18 cellular contexts compared by ENCODE assay signal in the genomic region with DNA sequence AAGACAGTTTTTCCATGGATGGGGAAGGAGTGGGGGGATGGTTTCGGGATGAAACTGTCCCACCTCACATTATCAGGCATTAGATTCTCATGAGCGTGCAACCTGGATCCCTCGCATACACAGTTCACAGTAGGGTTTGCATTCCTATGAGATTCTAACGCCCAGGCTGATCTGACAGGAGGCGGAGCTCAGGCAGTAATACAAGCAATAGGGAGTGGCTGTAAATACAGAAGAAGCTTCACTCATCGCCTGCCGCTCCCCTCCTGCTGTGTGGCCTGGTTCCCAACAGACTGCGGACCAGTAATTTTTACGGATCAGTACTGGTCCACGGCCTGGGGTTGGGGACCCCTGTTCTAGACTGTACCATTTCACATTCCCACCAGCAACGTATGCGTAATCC.
"Had no signal": no experiment of that assay in that cellular context is flagged by ENCODE, and none has a peak within 500 bp of the region (broad histone marks: within the 10 kb centered on the region; RNA-seq: fewer than 3 reads in every experiment).

No MANE protein-coding gene starts in this region.

- H3K27me3 ChIP-seq: thyroid gland, vagina had no signal

- H3K4me3 ChIP-seq: thyroid gland, vagina had no signal

- H3K4me3 Mint-ChIP-seq: activated naive CD4-positive, alpha-beta T cell treated with anti-CD3 and anti-CD28 coated beads for 36 hours; activated naive CD8-positive, alpha-beta T cell treated with anti-CD3 and anti-CD28 coated beads, Interleukin-2, amount 50 U/mL, for 24 hours; activated T-helper 17 cell treated with anti-CD3 and anti-CD28 coated beads, Interleukin-2, amount 50 U/mL, for 72 hours; dendritic cell treated with granulocyte-macrophage colony-stimulating factor and Interleukin-4, amounts not matched to agents 40 ng/mL and 50 ng/mL, for 4 days; naive thymus-derived CD8-positive, alpha-beta T cell; stimulated activated naive B cell treated with anti-CD40 and anti-IgM and Interleukin-4, amounts not matched to agents 10 μg/mL and 1 μg/mL and 100 μg/mL, for 72 hours; T-helper 2 cell treated with Interferon-gamma antibody and Interleukin-4, amounts not matched to agents 5 μg/mL and 100 μg/mL, for 36 hours had no signal

- ATAC-seq: activated naive CD8-positive, alpha-beta T cell treated with anti-CD3 and anti-CD28 coated beads, Interleukin-2, amount 50 U/mL, for 24 hours; activated T-helper 17 cell treated with anti-CD3 and anti-CD28 coated beads, Interleukin-2, amount 50 U/mL, for 72 hours; left lobe of liver; naive thymus-derived CD8-positive, alpha-beta T cell; stimulated activated naive B cell treated with anti-CD40 and anti-IgM and Interleukin-4, amounts not matched to agents 10 μg/mL and 1 μg/mL and 100 μg/mL, for 72 hours had no signal

- DNase-seq: activated CD4-positive, alpha-beta T cell treated with anti-CD3 and anti-CD28 coated beads for 1 hour; activated CD4-positive, alpha-beta T cell treated with anti-CD3 and anti-CD28 coated beads, Interleukin-2, amount 50 U/mL, for 4 hours; activated naive CD4-positive, alpha-beta T cell treated with anti-CD3 and anti-CD28 coated beads for 36 hours; activated naive CD8-positive, alpha-beta T cell treated with anti-CD3 and anti-CD28 coated beads, Interleukin-2, amount 50 U/mL, for 24 hours; activated T-cell treated with anti-CD3 and anti-CD28 coated beads for 4 hours; erythroblast; islet precursor cell; mammary epithelial cell; naive thymus-derived CD8-positive, alpha-beta T cell; stimulated activated CD4-positive, alpha-beta T cell treated with anti-CD3 and anti-CD28 coated beads, Interleukin-15, amount 100 ng/mL, for 24 hours; stimulated activated CD4-positive, alpha-beta T cell treated with anti-CD3 and anti-CD28 coated beads, Interleukin-4, amount 100 ng/mL, for 1 hour; stimulated activated naive B cell treated with anti-CD40 and anti-IgM and Interleukin-4, amounts not matched to agents 10 μg/mL and 1 μg/mL and 100 μg/mL, for 72 hours; thyroid gland had no signal

- H3K27me3 Mint-ChIP-seq: activated naive CD8-positive, alpha-beta T cell treated with anti-CD3 and anti-CD28 coated beads, Interleukin-2, amount 50 U/mL, for 24 hours; dendritic cell treated with granulocyte-macrophage colony-stimulating factor and Interleukin-4, amounts not matched to agents 40 ng/mL and 50 ng/mL, for 4 days; naive thymus-derived CD8-positive, alpha-beta T cell; stimulated activated naive B cell treated with anti-CD40 and anti-IgM and Interleukin-4, amounts not matched to agents 10 μg/mL and 1 μg/mL and 100 μg/mL, for 72 hours had no signal

- H3K27ac Mint-ChIP-seq: activated naive CD4-positive, alpha-beta T cell treated with anti-CD3 and anti-CD28 coated beads for 36 hours; activated naive CD8-positive, alpha-beta T cell treated with anti-CD3 and anti-CD28 coated beads, Interleukin-2, amount 50 U/mL, for 24 hours; activated T-helper 17 cell treated with anti-CD3 and anti-CD28 coated beads, Interleukin-2, amount 50 U/mL, for 72 hours; dendritic cell treated with granulocyte-macrophage colony-stimulating factor and Interleukin-4, amounts not matched to agents 40 ng/mL and 50 ng/mL, for 4 days; stimulated activated naive B cell treated with anti-CD40 and anti-IgM and Interleukin-4, amounts not matched to agents 10 μg/mL and 1 μg/mL and 100 μg/mL, for 72 hours; T-helper 2 cell treated with Interferon-gamma antibody and Interleukin-4, amounts not matched to agents 5 μg/mL and 100 μg/mL, for 36 hours had no signal

- H3K27ac ChIP-seq: thyroid gland, vagina had no signal

- H3K9me3 ChIP-seq: thyroid gland, vagina had no signal

- H3K4me1 Mint-ChIP-seq: activated naive CD8-positive, alpha-beta T cell treated with anti-CD3 and anti-CD28 coated beads, Interleukin-2, amount 50 U/mL, for 24 hours; activated T-helper 17 cell treated with anti-CD3 and anti-CD28 coated beads, Interleukin-2, amount 50 U/mL, for 72 hours; naive thymus-derived CD8-positive, alpha-beta T cell had no signal

- H3K4me1 ChIP-seq: thyroid gland, vagina had no signal
